ENCODE assay signal across 1 cellular context in genomic region chr6:36422714-36423100, GRCh38.
TF ChIP-seq lines count a peak whose summit lies in the region.

No MANE protein-coding gene starts in this region.

TF ChIP-seq in K562, 482 proteins besides CTCF, POLR2A, EP300 and RAD21 (continued from another document and continues in another):
- TF ChIP-seq SMARCA4 (IDR thresholded peaks at IDR 0.05) (0 out of 2 replicates have a peak, but pooled peaks have one; percentile 21), NUFIP1 (IDR thresholded peaks at IDR 0.05; ENCODE audit: partially characterized antibody) (no peak), HNRNPL (IDR thresholded peaks at IDR 0.05; ENCODE audit: low read depth, low read length) (no peak), ZNF830 (CRISPR knock-in tag; IDR thresholded peaks at IDR 0.05) (no peak), SMC3 (conservative IDR thresholded peaks at IDR 0.05; ENCODE audit: insufficient read depth, low read depth, low read length) (no peak), AFF4 (CRISPR knock-in tag; IDR thresholded peaks at IDR 0.05) (0 out of 2 replicates have a peak, but pooled peaks have one; percentile 8), MCM2 (IDR thresholded peaks at IDR 0.05; ENCODE audit: low read depth) (no peak), ZNF282 (CRISPR knock-in tag; IDR thresholded peaks at IDR 0.05) (no peak), BRF2 (IDR thresholded peaks at IDR 0.05; ENCODE audit: borderline replicate concordance, insufficient read depth, insufficient read length) (no peak), MXD1 (CRISPR knock-in tag; IDR thresholded peaks at IDR 0.05; ENCODE audit: borderline replicate concordance, poor library complexity, severe bottlenecking) (no peak), KHSRP (IDR thresholded peaks at IDR 0.05) (no peak), SLC30A9 (CRISPR knock-in tag; IDR thresholded peaks at IDR 0.05) (no peak), ZNF174 (CRISPR knock-in tag; IDR thresholded peaks at IDR 0.05) (no peak), SNIP1 (IDR thresholded peaks at IDR 0.05; ENCODE audit: low read depth) (no peak), STAT5A (IDR thresholded peaks at IDR 0.05; ENCODE audit: borderline replicate concordance, low read length) (no peak), JUND (IDR thresholded peaks at IDR 0.05; ENCODE audit: borderline replicate concordance, low read depth, low read length) (no peak), JUND (tag; IDR thresholded peaks at IDR 0.05; ENCODE audit: borderline replicate concordance, low read depth, low read length) (no peak), ZNF133 (CRISPR knock-in tag; IDR thresholded peaks at IDR 0.05) (no peak), ERF (CRISPR knock-in tag; IDR thresholded peaks at IDR 0.05) (no peak), PCBP2 (IDR thresholded peaks at IDR 0.05; ENCODE audit: low read depth, low read length, poor library complexity, severe bottlenecking) (no peak), BACH1 (tag; IDR thresholded peaks at IDR 0.05) (0 out of 2 replicates have a peak, but pooled peaks have one; percentile 6), PREB (CRISPR knock-in tag; IDR thresholded peaks at IDR 0.05) (0 out of 2 replicates have a peak, but pooled peaks have one; percentile 4), ZFX (CRISPR knock-in tag; IDR thresholded peaks at IDR 0.05) (no peak), PRPF4 (IDR thresholded peaks at IDR 0.05; ENCODE audit: insufficient read depth, low read depth, low read length, poor library complexity, severe bottlenecking) (no peak), JUN (IDR thresholded peaks at IDR 0.05; ENCODE audit: borderline replicate concordance, low read depth, low read length) (no peak), JUN (CRISPR knock-in tag; IDR thresholded peaks at IDR 0.05; ENCODE audit: borderline replicate concordance) (no peak), ZNF124 (CRISPR knock-in tag; IDR thresholded peaks at IDR 0.05) (no peak), KLF6 (CRISPR knock-in tag; IDR thresholded peaks at IDR 0.05; ENCODE audit: borderline replicate concordance) (no peak), RFX5 (IDR thresholded peaks at IDR 0.05; ENCODE audit: low read depth, low read length) (no peak), ZNF165 (CRISPR knock-in tag; IDR thresholded peaks at IDR 0.05; ENCODE audit: borderline replicate concordance) (no peak), ZNF589 (CRISPR knock-in tag; IDR thresholded peaks at IDR 0.05; ENCODE audit: low read depth) (no peak), GABPA (tag; conservative IDR thresholded peaks at IDR 0.05; ENCODE audit: low read depth) (0 out of 2 replicates have a peak, but pooled peaks have one; percentile 4), THRA (IDR thresholded peaks at IDR 0.05) (no peak), MED1 (CRISPR knock-in tag; IDR thresholded peaks at IDR 0.05; ENCODE audit: borderline replicate concordance) (no peak), MTA2 (IDR thresholded peaks at IDR 0.05; ENCODE audit: low read depth) (no peak), PURB (CRISPR knock-in tag; IDR thresholded peaks at IDR 0.05; ENCODE audit: low read depth) (no peak), FOSL1 (tag; conservative IDR thresholded peaks at IDR 0.05) (no peak), POLR2AphosphoS2 (IDR thresholded peaks at IDR 0.05; ENCODE audit: low read length) (no peak), GTF2E2 (tag; IDR thresholded peaks at IDR 0.05) (peak; percentile 25; the same call in 1 of the 2 replicates), TEAD2 (tag; IDR thresholded peaks at IDR 0.05) (no peak), RFX1 (IDR thresholded peaks at IDR 0.05) (no peak), ZNF696 (CRISPR knock-in tag; conservative IDR thresholded peaks at IDR 0.05) (no peak), CEBPZ (IDR thresholded peaks at IDR 0.05; ENCODE audit: borderline replicate concordance, low read depth, low read length) (no peak), BRD9 (IDR thresholded peaks at IDR 0.05; ENCODE audit: low read depth, partially characterized antibody) (no peak), ZNF561 (CRISPR knock-in tag; conservative IDR thresholded peaks at IDR 0.05) (no peak)
- TF ChIP-seq, protein P1, sequence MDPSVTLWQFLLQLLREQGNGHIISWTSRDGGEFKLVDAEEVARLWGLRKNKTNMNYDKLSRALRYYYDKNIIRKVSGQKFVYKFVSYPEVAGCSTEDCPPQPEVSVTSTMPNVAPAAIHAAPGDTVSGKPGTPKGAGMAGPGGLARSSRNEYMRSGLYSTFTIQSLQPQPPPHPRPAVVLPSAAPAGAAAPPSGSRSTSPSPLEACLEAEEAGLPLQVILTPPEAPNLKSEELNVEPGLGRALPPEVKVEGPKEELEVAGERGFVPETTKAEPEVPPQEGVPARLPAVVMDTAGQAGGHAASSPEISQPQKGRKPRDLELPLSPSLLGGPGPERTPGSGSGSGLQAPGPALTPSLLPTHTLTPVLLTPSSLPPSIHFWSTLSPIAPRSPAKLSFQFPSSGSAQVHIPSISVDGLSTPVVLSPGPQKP (CRISPR knock-in tag; IDR thresholded peaks at IDR 0.05) = no peak
- TF ChIP-seq, protein P2, sequence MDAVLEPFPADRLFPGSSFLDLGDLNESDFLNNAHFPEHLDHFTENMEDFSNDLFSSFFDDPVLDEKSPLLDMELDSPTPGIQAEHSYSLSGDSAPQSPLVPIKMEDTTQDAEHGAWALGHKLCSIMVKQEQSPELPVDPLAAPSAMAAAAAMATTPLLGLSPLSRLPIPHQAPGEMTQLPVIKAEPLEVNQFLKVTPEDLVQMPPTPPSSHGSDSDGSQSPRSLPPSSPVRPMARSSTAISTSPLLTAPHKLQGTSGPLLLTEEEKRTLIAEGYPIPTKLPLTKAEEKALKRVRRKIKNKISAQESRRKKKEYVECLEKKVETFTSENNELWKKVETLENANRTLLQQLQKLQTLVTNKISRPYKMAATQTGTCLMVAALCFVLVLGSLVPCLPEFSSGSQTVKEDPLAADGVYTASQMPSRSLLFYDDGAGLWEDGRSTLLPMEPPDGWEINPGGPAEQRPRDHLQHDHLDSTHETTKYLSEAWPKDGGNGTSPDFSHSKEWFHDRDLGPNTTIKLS (IDR thresholded peaks at IDR 0.05; ENCODE audit: borderline replicate concordance, low read depth) = no peak
- TF ChIP-seq, protein P3, sequence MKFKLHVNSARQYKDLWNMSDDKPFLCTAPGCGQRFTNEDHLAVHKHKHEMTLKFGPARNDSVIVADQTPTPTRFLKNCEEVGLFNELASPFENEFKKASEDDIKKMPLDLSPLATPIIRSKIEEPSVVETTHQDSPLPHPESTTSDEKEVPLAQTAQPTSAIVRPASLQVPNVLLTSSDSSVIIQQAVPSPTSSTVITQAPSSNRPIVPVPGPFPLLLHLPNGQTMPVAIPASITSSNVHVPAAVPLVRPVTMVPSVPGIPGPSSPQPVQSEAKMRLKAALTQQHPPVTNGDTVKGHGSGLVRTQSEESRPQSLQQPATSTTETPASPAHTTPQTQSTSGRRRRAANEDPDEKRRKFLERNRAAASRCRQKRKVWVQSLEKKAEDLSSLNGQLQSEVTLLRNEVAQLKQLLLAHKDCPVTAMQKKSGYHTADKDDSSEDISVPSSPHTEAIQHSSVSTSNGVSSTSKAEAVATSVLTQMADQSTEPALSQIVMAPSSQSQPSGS (CRISPR knock-in tag; IDR thresholded peaks at IDR 0.05) = no peak
